Comparison of ENCODE assay signal across 16 cellular contexts in the genomic region with DNA sequence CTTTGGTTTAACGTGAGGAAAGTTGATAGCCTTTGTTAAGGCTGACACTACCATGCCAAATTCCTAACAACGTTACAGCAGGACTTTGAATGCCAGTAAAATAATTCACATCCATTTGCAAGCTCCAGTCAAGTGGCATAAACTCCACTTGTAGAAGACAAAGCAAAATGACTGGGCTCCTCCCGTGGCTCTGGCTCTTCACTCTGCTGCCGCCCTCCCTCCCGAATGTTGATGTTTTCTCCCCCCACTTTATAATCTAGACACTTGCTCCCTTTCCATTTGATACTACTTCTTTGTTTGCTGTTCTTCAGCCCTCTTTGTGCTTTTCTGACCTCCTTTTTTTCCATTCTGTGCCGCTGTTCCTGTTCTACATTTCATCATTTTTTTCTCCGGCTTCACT. TPM values are rescaled to one million over a fixed set of nuclear protein-coding genes. Genes with fewer than 3 reads are reported as not detected.
DNase-seq lines count a peak whose midpoint lies in the region; ATAC-seq and TF ChIP-seq lines count a peak whose summit lies in the region.
"Had no signal": no experiment of that assay in that cellular context is flagged by ENCODE, and none has a peak within 500 bp of the region (broad histone marks: within the 10 kb centered on the region; RNA-seq: fewer than 3 reads in every experiment).

No MANE protein-coding gene starts in this region.

- 65 to 71% methylated on average over 7 of the region's 7 CpGs for WGBS in heart right ventricle, 2 donors

- no peaks in the 10 kb centered on the region for H3K36me3 ChIP-seq in HAP-1 (replicated peaks)
- no peaks in the 10 kb centered on the region for H3K36me3 ChIP-seq in neuron (ENCODE audit: insufficient read depth, low read length)
- H3K36me3 ChIP-seq in heart right ventricle, result no peaks in the 10 kb centered on the region
- H3K36me3 ChIP-seq: BLaER1 treated with 17β-estradiol and CSF1 and Interleukin-3, amounts not matched to agents 10 nM and 100 nM; suprapubic skin had no signal

- no peak for TF ChIP-seq CTCF in heart right ventricle (IDR thresholded peaks at IDR 0.05)

- no peaks in the 10 kb centered on the region for H3K27me3 ChIP-seq in HAP-1 (ENCODE audit: low read depth)
- no peaks in the 10 kb centered on the region for H3K27me3 ChIP-seq in neuron (ENCODE audit: insufficient read depth, low read length)
- H3K27me3 ChIP-seq in heart right ventricle, result no peaks in the 10 kb centered on the region
- H3K27me3 ChIP-seq: BLaER1 treated with 17β-estradiol and CSF1 and Interleukin-3, amounts not matched to agents 10 nM and 100 nM; suprapubic skin had no signal

- H3K4me1 ChIP-seq in HAP-1 (peaks cover 22% of the 10 kb centered on the region), neuron (ENCODE audit: insufficient read depth, low read length) (peaks cover 36% of the 10 kb centered on the region), heart right ventricle (peaks cover 0 to 5% (median 0%) of the 10 kb centered on the region in 9 donors)
- H3K4me1 ChIP-seq: suprapubic skin had no signal

- H3K9me3 ChIP-seq in HAP-1 (no peaks in the 10 kb centered on the region), neuron (ENCODE audit: low read length) (no peaks in the 10 kb centered on the region), heart right ventricle (no peaks in the 10 kb centered on the region)
- H3K9me3 ChIP-seq: BLaER1 treated with 17β-estradiol and CSF1 and Interleukin-3, amounts not matched to agents 10 nM and 100 nM; suprapubic skin had no signal

- peak overlapping the region; percentile 20 for H2AFZ ChIP-seq in neuron (ENCODE audit: low read depth, low read length)

- intact Hi-C loops in heart right ventricle (cut with DNase I), result no loop called here

- H3K4me3 ChIP-seq in HAP-1 (no peak overlapping the region), neuron (ENCODE audit: low read length) (no peak overlapping the region), heart right ventricle (no peak overlapping the region)
- H3K4me3 ChIP-seq: BLaER1 treated with 17β-estradiol and CSF1 and Interleukin-3, amounts not matched to agents 10 nM and 100 nM; suprapubic skin had no signal

- ATAC-seq in heart right ventricle, result no peak

- in situ Hi-C loops in HAP-1 (cut with MboI; ENCODE audit: low sequenced_read_pairs), result no loop called here

- DNase-seq in HAP-1 (ENCODE audit: low spot score in 2 of 2) (peak; percentile 52 to 61), NCI-H345 (lab: John Stamatoyannopoulos, UW) (peak; percentile 84), fibroblast of gingiva (ENCODE audit: low read depth) (peak; percentile 42), NOMO-1 treated with dmso at 0.1 percent for 144 hours (lab: John Stamatoyannopoulos, UW; ENCODE audit: unreplicated experiment) (no peak), heart right ventricle (no peak)
- DNase-seq in stimulated activated CD4-positive, alpha-beta T cell treated with anti-CD3 and anti-CD28 coated beads, Interleukin-2, amount 100 ng/mL, for 24 hours, result no peak
- DNase-seq in activated CD4-positive, alpha-beta T cell treated with anti-CD3 and anti-CD28 coated beads, Interleukin-2, amount 50 U/mL, for 48 hours, result no peak
- DNase-seq: activated naive CD8-positive, alpha-beta T cell treated with anti-CD3 and anti-CD28 coated beads, Interleukin-2, amount 10 ng/mL, durations not matched to agents 7 days and 5 days; activated T-cell treated with anti-CD3 and anti-CD28 coated beads for 4 hours; naive B cell; NCI-H526; SHP77 treated with DMSO at 0.1 percent for 48 hours had no signal

- H3K27ac ChIP-seq in heart right ventricle, result no peak overlapping the region
- H3K27ac ChIP-seq: BLaER1 treated with 17β-estradiol and CSF1 and Interleukin-3, amounts not matched to agents 10 nM and 100 nM; KMS-11; suprapubic skin had no signal

RNA-seq across cellular contexts. Expression of gene ITGB8, which starts 22.8 kb away (rescaled TPM):
- 10 to 100 TPM in 1 of 10 donors, 1 to 10 TPM in 8, under 1 TPM in 1; 0.93 to 10.7 (median 3.0) TPM for total RNA-seq in heart right ventricle
- under 1 TPM; 0.46 to 0.59 TPM for polyA plus RNA-seq in heart right ventricle
- total RNA-seq: activated naive CD8-positive, alpha-beta T cell treated with anti-CD3 and anti-CD28 coated beads, Interleukin-2, amount 10 ng/mL, durations not matched to agents 7 days and 5 days had no signal

Comparison
In these comparisons a context has a peak if more than half of its experiments do, and no peak if none do; other contexts are left out.
1. DNase-seq: peak in HAP-1 (2 of 2), NCI-H345 (single experiment) and fibroblast of gingiva (single experiment); none in stimulated activated CD4-positive, alpha-beta T cell treated with anti-CD3 and anti-CD28 coated beads, Interleukin-2, amount 100 ng/mL, for 24 hours (0 of 2), activated CD4-positive, alpha-beta T cell treated with anti-CD3 and anti-CD28 coated beads, Interleukin-2, amount 50 U/mL, for 48 hours (0 of 2), NOMO-1 treated with dmso at 0.1 percent for 144 hours (single experiment) and heart right ventricle (0 of 2).